ENCODE assay signal across 2 cellular contexts in the genomic region with DNA sequence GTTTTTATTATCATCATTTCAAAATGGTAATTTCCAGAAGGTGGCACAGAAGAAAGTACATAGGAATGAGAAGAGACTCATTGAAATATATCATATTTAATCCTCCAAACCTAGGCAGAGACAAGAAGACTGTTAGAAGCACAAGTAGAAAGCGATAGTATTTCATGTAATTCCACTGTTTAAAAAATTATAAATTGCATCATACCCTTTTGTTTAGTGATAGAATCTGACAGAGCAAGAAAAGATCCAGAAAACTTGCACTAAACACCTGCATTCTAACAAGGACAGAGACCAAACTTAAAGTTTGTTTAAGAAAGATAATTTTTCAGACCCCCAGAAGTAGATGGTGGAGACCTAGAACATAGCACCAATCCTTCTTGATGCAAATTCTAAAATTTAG.
TF ChIP-seq lines count a peak whose summit lies in the region.

No MANE protein-coding gene starts in this region.

TF ChIP-seq in SK-N-SH, 30 proteins besides CTCF, POLR2A, EP300 and RAD21:
- TF ChIP-seq, protein P1, sequence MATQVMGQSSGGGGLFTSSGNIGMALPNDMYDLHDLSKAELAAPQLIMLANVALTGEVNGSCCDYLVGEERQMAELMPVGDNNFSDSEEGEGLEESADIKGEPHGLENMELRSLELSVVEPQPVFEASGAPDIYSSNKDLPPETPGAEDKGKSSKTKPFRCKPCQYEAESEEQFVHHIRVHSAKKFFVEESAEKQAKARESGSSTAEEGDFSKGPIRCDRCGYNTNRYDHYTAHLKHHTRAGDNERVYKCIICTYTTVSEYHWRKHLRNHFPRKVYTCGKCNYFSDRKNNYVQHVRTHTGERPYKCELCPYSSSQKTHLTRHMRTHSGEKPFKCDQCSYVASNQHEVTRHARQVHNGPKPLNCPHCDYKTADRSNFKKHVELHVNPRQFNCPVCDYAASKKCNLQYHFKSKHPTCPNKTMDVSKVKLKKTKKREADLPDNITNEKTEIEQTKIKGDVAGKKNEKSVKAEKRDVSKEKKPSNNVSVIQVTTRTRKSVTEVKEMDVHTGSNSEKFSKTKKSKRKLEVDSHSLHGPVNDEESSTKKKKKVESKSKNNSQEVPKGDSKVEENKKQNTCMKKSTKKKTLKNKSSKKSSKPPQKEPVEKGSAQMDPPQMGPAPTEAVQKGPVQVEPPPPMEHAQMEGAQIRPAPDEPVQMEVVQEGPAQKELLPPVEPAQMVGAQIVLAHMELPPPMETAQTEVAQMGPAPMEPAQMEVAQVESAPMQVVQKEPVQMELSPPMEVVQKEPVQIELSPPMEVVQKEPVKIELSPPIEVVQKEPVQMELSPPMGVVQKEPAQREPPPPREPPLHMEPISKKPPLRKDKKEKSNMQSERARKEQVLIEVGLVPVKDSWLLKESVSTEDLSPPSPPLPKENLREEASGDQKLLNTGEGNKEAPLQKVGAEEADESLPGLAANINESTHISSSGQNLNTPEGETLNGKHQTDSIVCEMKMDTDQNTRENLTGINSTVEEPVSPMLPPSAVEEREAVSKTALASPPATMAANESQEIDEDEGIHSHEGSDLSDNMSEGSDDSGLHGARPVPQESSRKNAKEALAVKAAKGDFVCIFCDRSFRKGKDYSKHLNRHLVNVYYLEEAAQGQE (IDR thresholded peaks at IDR 0.05; ENCODE audit: low read depth, low read length): no peak
- TF ChIP-seq MEF2A (IDR thresholded peaks at IDR 0.05; ENCODE audit: borderline replicate concordance, low read depth) (no peak), SIN3A (IDR thresholded peaks at IDR 0.05; ENCODE audit: borderline replicate concordance, low read depth, low read length) (no peak), TEAD4 (IDR thresholded peaks at IDR 0.05; ENCODE audit: borderline replicate concordance, insufficient read depth) (no peak), EZH2phosphoT487 (IDR thresholded peaks at IDR 0.05; ENCODE audit: borderline replicate concordance, low read depth) (no peak), NRF1 (IDR thresholded peaks at IDR 0.05; ENCODE audit: low read depth, low read length) (no peak), GABPA (IDR thresholded peaks at IDR 0.05; ENCODE audit: low read depth) (no peak), TAF1 (IDR thresholded peaks at IDR 0.05; ENCODE audit: borderline replicate concordance, low read depth, low read length) (no peak), FOXM1 (IDR thresholded peaks at IDR 0.05; ENCODE audit: low read depth) (no peak), RXRA (IDR thresholded peaks at IDR 0.05; ENCODE audit: borderline replicate concordance, low read depth) (no peak), GATA2 (CRISPR knock-in tag; IDR thresholded peaks at IDR 0.05) (no peak), FOXJ3 (CRISPR knock-in tag; IDR thresholded peaks at IDR 0.05) (no peak)
- TF ChIP-seq, protein P2, sequence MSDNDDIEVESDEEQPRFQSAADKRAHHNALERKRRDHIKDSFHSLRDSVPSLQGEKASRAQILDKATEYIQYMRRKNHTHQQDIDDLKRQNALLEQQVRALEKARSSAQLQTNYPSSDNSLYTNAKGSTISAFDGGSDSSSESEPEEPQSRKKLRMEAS (IDR thresholded peaks at IDR 0.05; ENCODE audit: low read depth): no peak
- TF ChIP-seq, protein P3, sequence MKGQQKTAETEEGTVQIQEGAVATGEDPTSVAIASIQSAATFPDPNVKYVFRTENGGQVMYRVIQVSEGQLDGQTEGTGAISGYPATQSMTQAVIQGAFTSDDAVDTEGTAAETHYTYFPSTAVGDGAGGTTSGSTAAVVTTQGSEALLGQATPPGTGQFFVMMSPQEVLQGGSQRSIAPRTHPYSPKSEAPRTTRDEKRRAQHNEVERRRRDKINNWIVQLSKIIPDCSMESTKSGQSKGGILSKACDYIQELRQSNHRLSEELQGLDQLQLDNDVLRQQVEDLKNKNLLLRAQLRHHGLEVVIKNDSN (IDR thresholded peaks at IDR 0.05; ENCODE audit: borderline replicate concordance, low read depth): no peak

TF ChIP-seq in SK-N-SH treated with all-trans-retinoic acid at 6 μM for 48 hours, 23 proteins besides CTCF, POLR2A, EP300 and RAD21 (continued from another document):
- TF ChIP-seq, protein P4, sequence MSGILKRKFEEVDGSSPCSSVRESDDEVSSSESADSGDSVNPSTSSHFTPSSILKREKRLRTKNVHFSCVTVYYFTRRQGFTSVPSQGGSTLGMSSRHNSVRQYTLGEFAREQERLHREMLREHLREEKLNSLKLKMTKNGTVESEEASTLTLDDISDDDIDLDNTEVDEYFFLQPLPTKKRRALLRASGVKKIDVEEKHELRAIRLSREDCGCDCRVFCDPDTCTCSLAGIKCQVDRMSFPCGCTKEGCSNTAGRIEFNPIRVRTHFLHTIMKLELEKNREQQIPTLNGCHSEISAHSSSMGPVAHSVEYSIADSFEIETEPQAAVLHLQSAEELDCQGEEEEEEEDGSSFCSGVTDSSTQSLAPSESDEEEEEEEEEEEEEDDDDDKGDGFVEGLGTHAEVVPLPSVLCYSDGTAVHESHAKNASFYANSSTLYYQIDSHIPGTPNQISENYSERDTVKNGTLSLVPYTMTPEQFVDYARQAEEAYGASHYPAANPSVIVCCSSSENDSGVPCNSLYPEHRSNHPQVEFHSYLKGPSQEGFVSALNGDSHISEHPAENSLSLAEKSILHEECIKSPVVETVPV (CRISPR knock-in tag; IDR thresholded peaks at IDR 0.05): no peak
- TF ChIP-seq, protein P5, sequence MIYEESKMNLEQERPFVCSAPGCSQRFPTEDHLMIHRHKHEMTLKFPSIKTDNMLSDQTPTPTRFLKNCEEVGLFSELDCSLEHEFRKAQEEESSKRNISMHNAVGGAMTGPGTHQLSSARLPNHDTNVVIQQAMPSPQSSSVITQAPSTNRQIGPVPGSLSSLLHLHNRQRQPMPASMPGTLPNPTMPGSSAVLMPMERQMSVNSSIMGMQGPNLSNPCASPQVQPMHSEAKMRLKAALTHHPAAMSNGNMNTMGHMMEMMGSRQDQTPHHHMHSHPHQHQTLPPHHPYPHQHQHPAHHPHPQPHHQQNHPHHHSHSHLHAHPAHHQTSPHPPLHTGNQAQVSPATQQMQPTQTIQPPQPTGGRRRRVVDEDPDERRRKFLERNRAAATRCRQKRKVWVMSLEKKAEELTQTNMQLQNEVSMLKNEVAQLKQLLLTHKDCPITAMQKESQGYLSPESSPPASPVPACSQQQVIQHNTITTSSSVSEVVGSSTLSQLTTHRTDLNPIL (CRISPR knock-in tag; IDR thresholded peaks at IDR 0.05; ENCODE audit: low read depth): no peak
- TF ChIP-seq TCF4 (CRISPR knock-in tag; IDR thresholded peaks at IDR 0.05; ENCODE audit: borderline replicate concordance): no peak
- TF ChIP-seq ZNF565 (CRISPR knock-in tag; conservative IDR thresholded peaks at IDR 0.05; ENCODE audit: low read depth): no peak
- no peak for TF ChIP-seq ZC3H10 (CRISPR knock-in tag; IDR thresholded peaks at IDR 0.05)
- no peak for TF ChIP-seq ARNTL (CRISPR knock-in tag; IDR thresholded peaks at IDR 0.05; ENCODE audit: borderline replicate concordance, low read depth)
- TF ChIP-seq ZNF70 (CRISPR knock-in tag; IDR thresholded peaks at IDR 0.05): no peak
- TF ChIP-seq RARB (CRISPR knock-in tag; IDR thresholded peaks at IDR 0.05): no peak
